9 cellular contexts compared by ENCODE assay signal in genomic region chr17:29243792-29244191, GRCh38. TPM values are rescaled to one million over a fixed set of nuclear protein-coding genes. Genes with fewer than 3 reads are reported as not detected.
DNase-seq lines count a peak whose midpoint lies in the region; ATAC-seq and TF ChIP-seq lines count a peak whose summit lies in the region.
"Had no signal": no experiment of that assay in that cellular context is flagged by ENCODE, and none has a peak within 500 bp of the region (broad histone marks: within the 10 kb centered on the region; RNA-seq: fewer than 3 reads in every experiment).

No MANE protein-coding gene starts in this region.

- no peak for DNase-seq in AG04450 (ENCODE audit: low read depth, low spot score)
- peak; percentile 58 for DNase-seq in GM13976 (ENCODE audit: low spot score)
- peak; percentile 56 for DNase-seq in RPMI8226
- peak in 1 of 2 donors; percentile 71 for DNase-seq in foreskin fibroblast
- DNase-seq in cerebellum (ENCODE audit: low spot score) = no peak
- DNase-seq: T-helper 17 cell had no signal

- POLR2A ChIA-PET in AG04450 (lab: Yijun Ruan, JAX) = no interaction called here

- no peaks in the 10 kb centered on the region for H3K27me3 ChIP-seq in AG04450 (ENCODE audit: control insufficient read depth, insufficient read depth, low read length)

- no peak overlapping the region for H3K27ac ChIP-seq in AG04450 (ENCODE audit: low read depth, low read length)

- TF ChIP-seq CTCF in AG04450 (IDR thresholded peaks at IDR 0.05; ENCODE audit: low read depth, low read length) (peak; percentile 59), GM13976 (IDR thresholded peaks at IDR 0.05; ENCODE audit: borderline replicate concordance, control extremely low read depth, extremely low read depth, insufficient read depth, missing control alignments) (peak; percentile 24), foreskin fibroblast (IDR thresholded peaks at IDR 0.05; ENCODE audit: low read depth, low read length) (peak; percentile 62)

- no peaks in the 10 kb centered on the region for H3K9me3 ChIP-seq in AG04450 (ENCODE audit: control insufficient read depth, insufficient read depth, low read length)

- CTCF ChIA-PET in AG04450 (lab: Charles Lee) = no interaction called here

- in situ Hi-C loops in GM13976 (cut with MboI; ENCODE audit: low sequenced_read_pairs, unreplicated experiment) = no loop called here

- H3K4me3 ChIP-seq in AG04450 (ENCODE audit: low read depth, low read length) = no peak overlapping the region
- no peak overlapping the region for H3K4me3 ChIP-seq in foreskin fibroblast (ENCODE audit: low read depth in 1 of 2, low read length in 2 of 2)

- no peak for ATAC-seq in GM19463 (IDR thresholded peaks at IDR 0.05; ENCODE audit: unreplicated experiment)
- no peak for ATAC-seq in HG03378 (IDR thresholded peaks at IDR 0.05; ENCODE audit: unreplicated experiment)
- ATAC-seq in GM21825 (IDR thresholded peaks at IDR 0.05; ENCODE audit: unreplicated experiment) = no peak
- ATAC-seq: T-helper 17 cell had no signal

RNA-seq across cellular contexts. Expression of gene CRYBA1, which starts 2.9 kb away (rescaled TPM):
- polyA plus RNA-seq in AG04450 (2011; rRNA removed) = not detected in 2 replicates
- polyA minus RNA-seq in AG04450 (2011; rRNA and poly(A)+ RNA removed) = not detected in 2 replicates
- not detected for total RNA-seq in cerebellum
- total RNA-seq: T-helper 17 cell had no signal

RNA-seq across cellular contexts. Expression of gene NUFIP2, which starts 50.2 kb away (rescaled TPM):
- polyA plus RNA-seq in AG04450 (2011; rRNA removed) = 13.6 and 14.7 TPM in 2 replicates
- 29.1 and 39.4 TPM in 2 replicates for polyA minus RNA-seq in AG04450 (2011; rRNA and poly(A)+ RNA removed)
- 47.4 TPM for total RNA-seq in cerebellum

Comparison
In these comparisons a context has a peak if more than half of its experiments do, and no peak if none do; other contexts are left out.
1. DNase-seq: peak in GM13976 (single experiment) and RPMI8226 (single experiment); none in AG04450 (single experiment) and cerebellum (single experiment).
2. Peak in every context shown above with its lines, with median percentiles within 50 percentile points of each other: CTCF ChIP-seq.